1 cellular context compared by ENCODE assay signal in the genomic region with DNA sequence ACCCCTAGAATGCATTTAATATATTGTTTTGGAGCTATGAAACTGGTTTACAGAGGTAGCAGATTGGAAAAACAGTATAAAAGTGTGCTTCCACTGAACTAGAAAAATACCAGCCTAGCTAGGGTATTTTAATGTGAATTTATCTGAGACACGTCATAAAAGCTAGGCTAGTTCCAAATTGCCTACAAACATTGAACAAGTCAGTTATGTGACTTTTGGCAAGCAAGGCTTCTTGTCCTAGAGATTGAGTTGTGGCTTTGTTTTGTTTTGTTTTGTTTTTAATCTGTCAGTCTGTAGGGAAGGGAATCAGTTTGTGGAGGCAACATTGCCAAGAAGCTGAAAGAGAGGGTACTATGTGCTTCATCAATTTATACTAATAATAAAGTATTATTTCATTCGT.
TF ChIP-seq lines count a peak whose summit lies in the region.

No MANE protein-coding gene starts in this region.

TF ChIP-seq in IMR-90, 13 proteins besides CTCF, POLR2A, EP300 and RAD21:
- TF ChIP-seq NFE2L2 (IDR thresholded peaks at IDR 0.05; ENCODE audit: low read depth, low read length) (no peak), SMC3 (IDR thresholded peaks at IDR 0.05; ENCODE audit: low read depth, low read length) (no peak), CHD1 (IDR thresholded peaks at IDR 0.05; ENCODE audit: low read depth, low read length) (no peak), MAZ (IDR thresholded peaks at IDR 0.05; ENCODE audit: borderline replicate concordance, low read depth, low read length) (no peak), MXI1 (IDR thresholded peaks at IDR 0.05; ENCODE audit: borderline replicate concordance, low read depth, low read length) (no peak), MAFK (IDR thresholded peaks at IDR 0.05; ENCODE audit: low read depth, low read length) (no peak), FOS (IDR thresholded peaks at IDR 0.05; ENCODE audit: low read depth, low read length) (no peak), BHLHE40 (IDR thresholded peaks at IDR 0.05; ENCODE audit: low read depth, low read length) (no peak), RCOR1 (IDR thresholded peaks at IDR 0.05; ENCODE audit: insufficient replicate concordance, low read length) (no peak), RFX5 (IDR thresholded peaks at IDR 0.05; ENCODE audit: low read depth, low read length) (no peak), CEBPB (IDR thresholded peaks at IDR 0.05; ENCODE audit: low read depth, low read length) (no peak)
- TF ChIP-seq, protein P1, sequence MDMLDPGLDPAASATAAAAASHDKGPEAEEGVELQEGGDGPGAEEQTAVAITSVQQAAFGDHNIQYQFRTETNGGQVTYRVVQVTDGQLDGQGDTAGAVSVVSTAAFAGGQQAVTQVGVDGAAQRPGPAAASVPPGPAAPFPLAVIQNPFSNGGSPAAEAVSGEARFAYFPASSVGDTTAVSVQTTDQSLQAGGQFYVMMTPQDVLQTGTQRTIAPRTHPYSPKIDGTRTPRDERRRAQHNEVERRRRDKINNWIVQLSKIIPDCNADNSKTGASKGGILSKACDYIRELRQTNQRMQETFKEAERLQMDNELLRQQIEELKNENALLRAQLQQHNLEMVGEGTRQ (IDR thresholded peaks at IDR 0.05; ENCODE audit: low read depth, low read length), result no peak
- TF ChIP-seq, protein P2, sequence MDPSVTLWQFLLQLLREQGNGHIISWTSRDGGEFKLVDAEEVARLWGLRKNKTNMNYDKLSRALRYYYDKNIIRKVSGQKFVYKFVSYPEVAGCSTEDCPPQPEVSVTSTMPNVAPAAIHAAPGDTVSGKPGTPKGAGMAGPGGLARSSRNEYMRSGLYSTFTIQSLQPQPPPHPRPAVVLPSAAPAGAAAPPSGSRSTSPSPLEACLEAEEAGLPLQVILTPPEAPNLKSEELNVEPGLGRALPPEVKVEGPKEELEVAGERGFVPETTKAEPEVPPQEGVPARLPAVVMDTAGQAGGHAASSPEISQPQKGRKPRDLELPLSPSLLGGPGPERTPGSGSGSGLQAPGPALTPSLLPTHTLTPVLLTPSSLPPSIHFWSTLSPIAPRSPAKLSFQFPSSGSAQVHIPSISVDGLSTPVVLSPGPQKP (IDR thresholded peaks at IDR 0.05; ENCODE audit: borderline replicate concordance, low read depth, low read length), result no peak
